1 cellular context compared by ENCODE assay signal in the genomic region with DNA sequence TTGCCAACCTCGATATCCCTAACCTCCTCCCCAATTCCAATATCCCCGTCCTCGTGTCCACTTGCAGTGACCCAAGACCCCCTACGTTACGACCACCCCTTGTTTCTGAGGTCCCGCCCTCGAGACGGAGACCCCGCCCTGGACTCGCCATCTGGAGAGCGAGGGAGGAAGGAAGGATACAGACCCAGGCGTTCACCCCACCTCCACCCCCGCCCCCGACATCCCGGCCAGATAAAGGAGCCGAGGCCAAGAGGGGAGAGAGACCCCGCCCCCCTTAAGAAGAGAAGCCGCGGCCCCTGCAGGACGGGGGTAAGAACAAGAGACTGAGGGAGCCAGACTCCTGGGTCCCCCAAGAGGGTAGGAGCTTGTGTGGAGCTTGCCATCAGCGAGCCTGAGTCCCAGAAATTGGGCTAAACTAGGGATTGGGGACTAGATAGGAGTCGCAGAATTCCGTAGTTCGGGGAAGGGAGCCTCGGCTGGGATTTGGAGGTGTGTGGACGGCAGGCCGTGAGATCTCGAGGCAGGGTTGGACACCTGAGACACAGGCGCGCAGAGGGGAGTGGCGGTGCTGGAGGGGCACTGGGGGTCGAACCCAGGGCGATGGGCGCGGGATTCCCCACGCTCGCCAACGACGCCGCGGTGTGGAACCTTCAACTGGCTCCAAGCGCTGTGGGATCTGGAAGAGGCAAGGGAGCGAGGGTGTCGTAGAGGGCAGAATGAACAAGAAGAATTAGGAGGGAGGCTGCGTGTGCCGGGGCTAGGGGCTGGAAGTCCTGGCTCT.
TF ChIP-seq lines count a peak whose summit lies in the region.

BCL6B (plus strand) TSS at position 260 of the 781 bp plus-strand sequence. CDS start 622 bp downstream, outside the sequence.

TF ChIP-seq in GM23338, 12 proteins besides CTCF, POLR2A, EP300 and RAD21 (continued from another document):
- TF ChIP-seq, protein P1, sequence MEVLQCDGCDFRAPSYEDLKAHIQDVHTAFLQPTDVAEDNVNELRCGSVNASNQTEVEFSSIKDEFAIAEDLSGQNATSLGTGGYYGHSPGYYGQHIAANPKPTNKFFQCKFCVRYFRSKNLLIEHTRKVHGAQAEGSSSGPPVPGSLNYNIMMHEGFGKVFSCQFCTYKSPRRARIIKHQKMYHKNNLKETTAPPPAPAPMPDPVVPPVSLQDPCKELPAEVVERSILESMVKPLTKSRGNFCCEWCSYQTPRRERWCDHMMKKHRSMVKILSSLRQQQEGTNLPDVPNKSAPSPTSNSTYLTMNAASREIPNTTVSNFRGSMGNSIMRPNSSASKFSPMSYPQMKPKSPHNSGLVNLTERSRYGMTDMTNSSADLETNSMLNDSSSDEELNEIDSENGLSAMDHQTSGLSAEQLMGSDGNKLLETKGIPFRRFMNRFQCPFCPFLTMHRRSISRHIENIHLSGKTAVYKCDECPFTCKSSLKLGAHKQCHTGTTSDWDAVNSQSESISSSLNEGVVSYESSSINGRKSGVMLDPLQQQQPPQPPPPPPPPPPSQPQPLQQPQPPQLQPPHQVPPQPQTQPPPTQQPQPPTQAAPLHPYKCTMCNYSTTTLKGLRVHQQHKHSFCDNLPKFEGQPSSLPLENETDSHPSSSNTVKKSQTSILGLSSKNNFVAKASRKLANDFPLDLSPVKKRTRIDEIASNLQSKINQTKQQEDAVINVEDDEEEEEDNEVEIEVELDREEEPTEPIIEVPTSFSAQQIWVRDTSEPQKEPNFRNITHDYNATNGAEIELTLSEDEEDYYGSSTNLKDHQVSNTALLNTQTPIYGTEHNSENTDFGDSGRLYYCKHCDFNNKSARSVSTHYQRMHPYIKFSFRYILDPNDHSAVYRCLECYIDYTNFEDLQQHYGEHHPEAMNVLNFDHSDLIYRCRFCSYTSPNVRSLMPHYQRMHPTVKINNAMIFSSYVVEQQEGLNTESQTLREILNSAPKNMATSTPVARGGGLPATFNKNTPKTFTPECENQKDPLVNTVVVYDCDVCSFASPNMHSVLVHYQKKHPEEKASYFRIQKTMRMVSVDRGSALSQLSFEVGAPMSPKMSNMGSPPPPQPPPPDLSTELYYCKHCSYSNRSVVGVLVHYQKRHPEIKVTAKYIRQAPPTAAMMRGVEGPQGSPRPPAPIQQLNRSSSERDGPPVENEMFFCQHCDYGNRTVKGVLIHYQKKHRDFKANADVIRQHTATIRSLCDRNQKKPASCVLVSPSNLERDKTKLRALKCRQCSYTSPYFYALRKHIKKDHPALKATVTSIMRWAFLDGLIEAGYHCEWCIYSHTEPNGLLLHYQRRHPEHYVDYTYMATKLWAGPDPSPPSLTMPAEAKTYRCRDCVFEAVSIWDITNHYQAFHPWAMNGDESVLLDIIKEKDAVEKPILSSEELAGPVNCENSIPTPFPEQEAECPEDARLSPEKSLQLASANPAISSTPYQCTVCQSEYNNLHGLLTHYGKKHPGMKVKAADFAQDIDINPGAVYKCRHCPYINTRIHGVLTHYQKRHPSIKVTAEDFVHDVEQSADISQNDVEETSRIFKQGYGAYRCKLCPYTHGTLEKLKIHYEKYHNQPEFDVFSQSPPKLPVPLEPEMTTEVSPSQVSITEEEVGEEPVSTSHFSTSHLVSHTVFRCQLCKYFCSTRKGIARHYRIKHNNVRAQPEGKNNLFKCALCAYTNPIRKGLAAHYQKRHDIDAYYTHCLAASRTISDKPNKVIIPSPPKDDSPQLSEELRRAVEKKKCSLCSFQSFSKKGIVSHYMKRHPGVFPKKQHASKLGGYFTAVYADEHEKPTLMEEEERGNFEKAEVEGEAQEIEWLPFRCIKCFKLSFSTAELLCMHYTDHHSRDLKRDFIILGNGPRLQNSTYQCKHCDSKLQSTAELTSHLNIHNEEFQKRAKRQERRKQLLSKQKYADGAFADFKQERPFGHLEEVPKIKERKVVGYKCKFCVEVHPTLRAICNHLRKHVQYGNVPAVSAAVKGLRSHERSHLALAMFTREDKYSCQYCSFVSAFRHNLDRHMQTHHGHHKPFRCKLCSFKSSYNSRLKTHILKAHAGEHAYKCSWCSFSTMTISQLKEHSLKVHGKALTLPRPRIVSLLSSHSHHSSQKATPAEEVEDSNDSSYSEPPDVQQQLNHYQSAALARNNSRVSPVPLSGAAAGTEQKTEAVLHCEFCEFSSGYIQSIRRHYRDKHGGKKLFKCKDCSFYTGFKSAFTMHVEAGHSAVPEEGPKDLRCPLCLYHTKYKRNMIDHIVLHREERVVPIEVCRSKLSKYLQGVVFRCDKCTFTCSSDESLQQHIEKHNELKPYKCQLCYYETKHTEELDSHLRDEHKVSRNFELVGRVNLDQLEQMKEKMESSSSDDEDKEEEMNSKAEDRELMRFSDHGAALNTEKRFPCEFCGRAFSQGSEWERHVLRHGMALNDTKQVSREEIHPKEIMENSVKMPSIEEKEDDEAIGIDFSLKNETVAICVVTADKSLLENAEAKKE (CRISPR knock-in tag; IDR thresholded peaks at IDR 0.05), result no peak
